ENCODE assay signal across 21 cellular contexts in genomic region chr3:172223870-172224269, GRCh38.
"Had no signal": no experiment of that assay in that cellular context is flagged by ENCODE, and none has a peak within 500 bp of the region (broad histone marks: within the 10 kb centered on the region; RNA-seq: fewer than 3 reads in every experiment).

No MANE protein-coding gene starts in this region.

- H3K27me3 Mint-ChIP-seq: activated B cell treated with CpG ODN at 0.5 μM for 24 hours; activated CD8-positive, alpha-beta T cell treated with anti-CD3 and anti-CD28 coated beads for 36 hours; activated naive CD4-positive, alpha-beta T cell treated with anti-CD3 and anti-CD28 coated beads, Interleukin-2, amount 50 U/mL, for 24 hours; memory B cell had no signal

- H3K27me3 ChIP-seq: adrenal gland, right atrium auricular region, tibial artery, uterus had no signal

- H3K4me3 Mint-ChIP-seq: activated B cell treated with CpG ODN at 0.5 μM for 24 hours; activated CD8-positive, alpha-beta T cell treated with anti-CD3 and anti-CD28 coated beads for 36 hours; activated naive CD4-positive, alpha-beta T cell treated with anti-CD3 and anti-CD28 coated beads, Interleukin-2, amount 50 U/mL, for 24 hours; activated T-cell treated with anti-CD3 and anti-CD28 coated beads, Interleukin-2, amount 50 U/mL, for 4 hours; memory B cell; natural killer cell; stimulated activated naive B cell treated with anti-CD40 and anti-IgM and Interleukin-4, amounts not matched to agents 10 μg/mL and 1 μg/mL and 100 μg/mL, for 72 hours had no signal

- H3K36me3 ChIP-seq: tibial artery, uterus had no signal

- DNase-seq: activated B cell treated with CpG ODN at 0.5 μM for 24 hours; activated CD4-positive, alpha-beta T cell treated with anti-CD3 and anti-CD28 coated beads for 48 hours; activated CD8-positive, alpha-beta T cell treated with anti-CD3 and anti-CD28 coated beads for 36 hours; activated effector memory CD4-positive, alpha-beta T cell treated with Interleukin-2 at 50 U/mL for 16 hours; activated T-cell treated with anti-CD3 and anti-CD28 coated beads, Interleukin-2, amount 50 U/mL, for 4 hours; adrenal gland; kidney; left ventricle myocardium superior; natural killer cell; nucleus accumbens; stimulated activated CD4-positive, alpha-beta T cell treated with anti-CD3 and anti-CD28 coated beads, Interleukin-15, amount 100 ng/mL, for 24 hours; stimulated activated CD4-positive, alpha-beta T cell treated with anti-CD3 and anti-CD28 coated beads, Interleukin-4, amount 100 ng/mL, for 1 hour; stimulated activated naive B cell treated with anti-CD40 and anti-IgM and Interleukin-4, amounts not matched to agents 10 μg/mL and 1 μg/mL and 100 μg/mL, for 72 hours; tibial artery; uterus had no signal

- H3K4me1 ChIP-seq: uterus had no signal

- H3K9me3 ChIP-seq: adrenal gland, right atrium auricular region, tibial artery, uterus had no signal

- H3K27ac ChIP-seq: right atrium auricular region, tibial artery, uterus had no signal

- H3K4me3 ChIP-seq: adrenal gland, right atrium auricular region, tibial artery, uterus had no signal

- H3K9me3 Mint-ChIP-seq: activated B cell treated with CpG ODN at 0.5 μM for 24 hours; activated CD8-positive, alpha-beta T cell treated with anti-CD3 and anti-CD28 coated beads for 36 hours; activated naive CD4-positive, alpha-beta T cell treated with anti-CD3 and anti-CD28 coated beads, Interleukin-2, amount 50 U/mL, for 24 hours; activated T-cell treated with anti-CD3 and anti-CD28 coated beads, Interleukin-2, amount 50 U/mL, for 4 hours; memory B cell; natural killer cell; stimulated activated naive B cell treated with anti-CD40 and anti-IgM and Interleukin-4, amounts not matched to agents 10 μg/mL and 1 μg/mL and 100 μg/mL, for 72 hours had no signal

- FAIRE-seq: colon, endometrium, kidney had no signal

- ATAC-seq: activated CD8-positive, alpha-beta T cell treated with anti-CD3 and anti-CD28 coated beads for 36 hours; activated T-cell treated with anti-CD3 and anti-CD28 coated beads, Interleukin-2, amount 50 U/mL, for 4 hours; esophagus mucosa; left ventricle myocardium superior; natural killer cell; stimulated activated naive B cell treated with anti-CD40 and anti-IgM and Interleukin-4, amounts not matched to agents 10 μg/mL and 1 μg/mL and 100 μg/mL, for 72 hours had no signal

- H3K4me1 Mint-ChIP-seq: activated B cell treated with CpG ODN at 0.5 μM for 24 hours had no signal

- H3K27ac Mint-ChIP-seq: activated B cell treated with CpG ODN at 0.5 μM for 24 hours; activated CD8-positive, alpha-beta T cell treated with anti-CD3 and anti-CD28 coated beads for 36 hours; activated naive CD4-positive, alpha-beta T cell treated with anti-CD3 and anti-CD28 coated beads, Interleukin-2, amount 50 U/mL, for 24 hours; memory B cell; stimulated activated naive B cell treated with anti-CD40 and anti-IgM and Interleukin-4, amounts not matched to agents 10 μg/mL and 1 μg/mL and 100 μg/mL, for 72 hours had no signal
